Comparison of ENCODE assay signal across 15 cellular contexts in genomic region chr2:159605441-159606178, GRCh38. TPM values are rescaled to one million over a fixed set of nuclear protein-coding genes. Genes with fewer than 3 reads are reported as not detected.
DNase-seq lines count a peak whose midpoint lies in the region; ATAC-seq and TF ChIP-seq lines count a peak whose summit lies in the region.
"Had no signal": no experiment of that assay in that cellular context is flagged by ENCODE, and none has a peak within 500 bp of the region (broad histone marks: within the 10 kb centered on the region; RNA-seq: fewer than 3 reads in every experiment).

No MANE protein-coding gene starts in this region.

- H2BK20ac ChIP-seq in IMR-90 (ENCODE audit: low read depth, low read length) = no peak overlapping the region

- TF ChIP-seq POLR2A in IMR-90 (IDR thresholded peaks at IDR 0.05; ENCODE audit: low read depth, low read length) (no peak), esophagus muscularis mucosa (IDR thresholded peaks at IDR 0.05; ENCODE audit: low read depth) (no peak), right lobe of liver (IDR thresholded peaks at IDR 0.05) (no peak)

- H2BK15ac ChIP-seq in IMR-90 (ENCODE audit: low read depth, low read length) = no peak overlapping the region

- in situ Hi-C loops in IMR-90 (cut with MboI; ENCODE audit: low sequenced_read_pairs) = no loop called here

- H4K20me1 ChIP-seq in IMR-90 (ENCODE audit: insufficient read depth, low read length) (peaks cover 18% of the 10 kb centered on the region), smooth muscle cell (ENCODE audit: low read depth) (peaks cover 81% of the 10 kb centered on the region)

- H3K4me3 ChIP-seq in IMR-90 (ENCODE audit: insufficient read depth, low read depth, low read length) = no peak overlapping the region
- peak overlapping the region in 1 of 4 donors; percentile 2 for H3K4me3 ChIP-seq in esophagus muscularis mucosa
- H3K4me3 ChIP-seq in right lobe of liver = no peak overlapping the region
- H3K4me3 ChIP-seq in smooth muscle cell = peak overlapping the region; percentile 0
- no peak overlapping the region for H3K4me3 ChIP-seq in WERI-Rb-1 (ENCODE audit: low read depth, low read length)

- no peak for TF ChIP-seq RAD21 in IMR-90 (IDR thresholded peaks at IDR 0.05; ENCODE audit: low read length)

- no peak for TF ChIP-seq CTCF in IMR-90 (conservative IDR thresholded peaks at IDR 0.05; ENCODE audit: low read depth, low read length)
- no peak for TF ChIP-seq CTCF in esophagus muscularis mucosa (IDR thresholded peaks at IDR 0.05)
- no peak for TF ChIP-seq CTCF in right lobe of liver (IDR thresholded peaks at IDR 0.05)
- TF ChIP-seq CTCF in smooth muscle cell (IDR thresholded peaks at IDR 0.05; ENCODE audit: borderline replicate concordance, insufficient read depth, poor library complexity, severe bottlenecking) = no peak
- TF ChIP-seq CTCF in WERI-Rb-1 (IDR thresholded peaks at IDR 0.05; ENCODE audit: low read depth, low read length) = no peak

- H3K79me1 ChIP-seq in IMR-90 (ENCODE audit: low read depth in 1 of 2, low read length in 2 of 2) = peaks cover 17 to 37% of the 10 kb centered on the region in 2 experiments

- H3K23ac ChIP-seq in IMR-90 (ENCODE audit: low read depth, low read length) = 0 out of 2 replicates have a peak overlapping the region, but pooled peaks have one; percentile 17

- no peak for ATAC-seq in IMR-90 (ENCODE audit: low read depth)
- peak; percentile 87 to 90 (median 90) for ATAC-seq in right lobe of liver
- no peak for ATAC-seq in GM21367 (IDR thresholded peaks at IDR 0.05; ENCODE audit: unreplicated experiment)
- ATAC-seq in HG02840 (IDR thresholded peaks at IDR 0.05; ENCODE audit: low FRiP score, unreplicated experiment) = no peak
- no peak for ATAC-seq in GM18498 (IDR thresholded peaks at IDR 0.05; ENCODE audit: unreplicated experiment)
- ATAC-seq: naive thymus-derived CD4-positive, alpha-beta T cell had no signal

- H3K9me1 ChIP-seq in IMR-90 (ENCODE audit: insufficient read depth, low read length) = peaks cover 2% of the 10 kb centered on the region; the same call in 1 of the 2 replicates

- POLR2A ChIA-PET in IMR-90 (lab: Charles Lee; ENCODE audit: unreplicated experiment) = interaction anchor here (1.0 kb wide), 1 partner anchor 8 kb away, joined by 3 read pairs; no protein-coding TSS in a partner anchor

- H3K36me3 ChIP-seq in IMR-90 (ENCODE audit: control insufficient read depth, insufficient read depth, low read length) (0 out of 2 replicates have a peak, but pooled peaks cover 2% of the 10 kb centered on the region), esophagus muscularis mucosa (no peaks in the 10 kb centered on the region), right lobe of liver (no peaks in the 10 kb centered on the region), smooth muscle cell (ENCODE audit: low read depth) (no peaks in the 10 kb centered on the region), WERI-Rb-1 (no peaks in the 10 kb centered on the region)

- no peak overlapping the region for H3K9ac ChIP-seq in IMR-90 (ENCODE audit: low read depth, low read length)
- H3K9ac ChIP-seq in smooth muscle cell (ENCODE audit: low read depth) = peak overlapping the region; percentile 1

- DNase-seq in IMR-90 (no peak), esophagus muscularis mucosa (ENCODE audit: extremely low spot score) (no peak), right lobe of liver (no peak), smooth muscle cell (lab: John Stamatoyannopoulos, UW; ENCODE audit: unreplicated experiment) (no peak), WERI-Rb-1 (no peak)
- DNase-seq: DMS 273 treated with DMSO at 0.1 percent for 48 hours; Karpas-422; naive thymus-derived CD4-positive, alpha-beta T cell; NCI-H2029 treated with DMSO at 0.1 percent for 48 hours; NK-92 treated with Interleukin-12 subunit alpha and Interleukin-12 subunit beta, amount 100 ng/mL, for 24 hours; stimulated activated CD4-positive, alpha-beta T cell treated with anti-CD3 and anti-CD28 coated beads, Interleukin-12 subunit alpha, Interleukin-12 subunit beta, amount 100 ng/mL, for 4 hours had no signal

- no peak overlapping the region for H2AK5ac ChIP-seq in IMR-90 (ENCODE audit: low read depth, low read length)

- no peak for TF ChIP-seq EP300 in esophagus muscularis mucosa (IDR thresholded peaks at IDR 0.05)

- H2AFZ ChIP-seq in IMR-90 (replicated peaks; ENCODE audit: low read length, poor library complexity) (no peak overlapping the region), smooth muscle cell (ENCODE audit: low read depth) (no peak overlapping the region)

- no TSS peak for BruUV-seq in IMR-90 (replicated peaks; lab: Mats Ljungman, UMichigan)

- no peaks in the 10 kb centered on the region for H3K9me3 ChIP-seq in IMR-90 (ENCODE audit: control insufficient read depth, insufficient read depth, low read length)
- no peaks in the 10 kb centered on the region for H3K9me3 ChIP-seq in esophagus muscularis mucosa
- no peaks in the 10 kb centered on the region for H3K9me3 ChIP-seq in right lobe of liver
- H3K9me3 ChIP-seq in smooth muscle cell (replicated peaks; ENCODE audit: low read depth) = no peaks in the 10 kb centered on the region
- no peaks in the 10 kb centered on the region for H3K9me3 ChIP-seq in WERI-Rb-1 (ENCODE audit: severe bottlenecking)

- H3K56ac ChIP-seq in IMR-90 (ENCODE audit: extremely low read depth, insufficient read depth, low read length) = no peak overlapping the region

- WGBS in IMR-90 (ENCODE audit: extremely low coverage in 2 of 2, insufficient read length in 1 of 2), 2 experiments = no CpG with 5 or more reads among the region's 3 CpGs
- WGBS in esophagus muscularis mucosa = 9% methylated on average over 3 of the region's 3 CpGs
- 14% methylated on average over 3 of the region's 3 CpGs for WGBS in right lobe of liver (ENCODE audit: insufficient coverage, low coverage, low lambda C conversion rate, missing lambda C conversion rate)
- 42% methylated on average over 3 of the region's 3 CpGs for WGBS in smooth muscle cell (ENCODE audit: low lambda C conversion rate)

- H3K4me1 ChIP-seq in IMR-90 (ENCODE audit: control insufficient read depth, insufficient read depth, low read length) = peaks cover 5% of the 10 kb centered on the region
- H3K4me1 ChIP-seq in esophagus muscularis mucosa = peaks cover 25 to 73% (median 69%) of the 10 kb centered on the region in 4 donors
- H3K4me1 ChIP-seq in right lobe of liver = peaks cover 0 to 16% (median 5%) of the 10 kb centered on the region in 4 donors
- peaks cover 26% of the 10 kb centered on the region for H3K4me1 ChIP-seq in smooth muscle cell (ENCODE audit: low read depth)

- peaks cover 7% of the 10 kb centered on the region for H3F3A ChIP-seq in smooth muscle cell (ENCODE audit: low read depth)

- no peak overlapping the region for H3K4ac ChIP-seq in IMR-90 (ENCODE audit: low read depth, low read length)

- no peak overlapping the region for H4K8ac ChIP-seq in IMR-90 (ENCODE audit: low read depth in 2 of 2, low read length in 2 of 2)

- H3K4me2 ChIP-seq in IMR-90 (ENCODE audit: low read depth, low read length) (no peak overlapping the region), smooth muscle cell (peak overlapping the region; percentile 69)

- H4K5ac ChIP-seq in IMR-90 (ENCODE audit: low read depth, low read length) = no peak overlapping the region

- intact Hi-C loops in IMR-90 (cut with micrococcal nuclease) (no loop called here), esophagus muscularis mucosa (cut with DNase I) (no loop called here), right lobe of liver (cut with DNase I) (no loop called here)

- no peak overlapping the region for H2BK120ac ChIP-seq in IMR-90 (ENCODE audit: low read depth, low read length)

- CTCF ChIA-PET in IMR-90 (lab: Yijun Ruan, JAX) = no interaction called here

- H3K27ac ChIP-seq in IMR-90 (ENCODE audit: insufficient read depth, low read length) (no peak overlapping the region), esophagus muscularis mucosa (replicated peaks in 1 of 4) (peak overlapping the region; percentile 16 to 42 (median 22)), right lobe of liver (peak overlapping the region; percentile 1 to 55 (median 11)), smooth muscle cell (ENCODE audit: low read depth) (peak overlapping the region; percentile 58), WERI-Rb-1 (no peak overlapping the region)
- H3K27ac ChIP-seq: epithelial cell of prostate had no signal

- peaks cover 92% of the 10 kb centered on the region for H3K79me2 ChIP-seq in smooth muscle cell (ENCODE audit: low read depth)

- dilution Hi-C loops in IMR-90 (cut with HindIII; ENCODE audit: low sequenced_read_pairs, unreplicated experiment) = no loop called here

- H4K91ac ChIP-seq in IMR-90 (ENCODE audit: insufficient read depth, low read depth, low read length) = no peak overlapping the region

- no peak overlapping the region for H2BK5ac ChIP-seq in IMR-90 (ENCODE audit: low read depth, low read length, poor library complexity, severe bottlenecking)

- H3K27me3 ChIP-seq in IMR-90 (ENCODE audit: control insufficient read depth, insufficient read depth, low read length) (no peaks in the 10 kb centered on the region), esophagus muscularis mucosa (no peaks in the 10 kb centered on the region), right lobe of liver (no peaks in the 10 kb centered on the region), smooth muscle cell (ENCODE audit: low read depth) (no peaks in the 10 kb centered on the region), WERI-Rb-1 (ENCODE audit: insufficient read depth, low read depth, severe bottlenecking) (no peaks in the 10 kb centered on the region)

- no peak overlapping the region for H2AK9ac ChIP-seq in IMR-90 (replicated peaks; ENCODE audit: low read depth, low read length, poor library complexity)

- H3K18ac ChIP-seq in IMR-90 (ENCODE audit: low read depth, low read length) = no peak overlapping the region

- no peak overlapping the region for H3K14ac ChIP-seq in IMR-90 (replicated peaks; ENCODE audit: low read depth, low read length)

TF ChIP-seq in IMR-90, 13 proteins besides CTCF, POLR2A, EP300 and RAD21 (continues in another document):
- TF ChIP-seq ELK1 (IDR thresholded peaks at IDR 0.05; ENCODE audit: borderline replicate concordance, low read depth, low read length) (no peak), RCOR1 (IDR thresholded peaks at IDR 0.05; ENCODE audit: insufficient replicate concordance, low read length) (no peak)

RNA-seq across cellular contexts. Expression of gene BAZ2B, which starts 10.7 kb away (rescaled TPM):
- total RNA-seq in IMR-90 (2012; rRNA removed) = 42.1 and 49.7 TPM in 2 replicates
- polyA plus RNA-seq in IMR-90 (2012; rRNA removed) = 8.9 and 9.0 TPM in 2 replicates
- polyA plus RNA-seq in IMR-90 (2012; cell fraction: cytosol; rRNA removed) = 1.9 and 3.0 TPM in 2 replicates
- polyA plus RNA-seq in IMR-90 (2012; cell fraction: nucleus; rRNA removed; ENCODE audit: low replicate concordance) = 2.6 and 23.5 TPM in 2 replicates
- 10 to 100 TPM; 76.3 to 97.2 (median 91.0) TPM for total RNA-seq in esophagus muscularis mucosa
- 10 to 100 TPM; 18.0 to 32.8 (median 24.2) TPM for total RNA-seq in right lobe of liver
- 58.5 and 81.3 TPM in 2 replicates for total RNA-seq in smooth muscle cell
- polyA plus RNA-seq in smooth muscle cell = 27.7 and 40.9 TPM in 2 replicates

Comparison
In these comparisons a context has a peak if more than half of its experiments do, and no peak if none do; other contexts are left out.
1. ATAC-seq: peak in right lobe of liver (4 of 4); none in IMR-90 (single experiment), GM21367 (single experiment), HG02840 (single experiment) and GM18498 (single experiment).
2. H3K27ac ChIP-seq: peak in esophagus muscularis mucosa (4 of 4), right lobe of liver (3 of 3) and smooth muscle cell (single experiment); none in IMR-90 (single experiment) and WERI-Rb-1 (single experiment).